Comparison of ENCODE assay signal across 8 cellular contexts in genomic region chr1:160206421-160207117, GRCh38. TPM values are rescaled to one million over a fixed set of nuclear protein-coding genes. Genes with fewer than 3 reads are reported as not detected.
DNase-seq lines count a peak whose midpoint lies in the region; ATAC-seq and TF ChIP-seq lines count a peak whose summit lies in the region.

No MANE protein-coding gene starts in this region.

- no peak for TF ChIP-seq RAD21 in SK-N-SH (IDR thresholded peaks at IDR 0.05; ENCODE audit: low read length)

- H3K9me3 Mint-ChIP-seq in GM23338 = no peaks in the 10 kb centered on the region

- CTCF ChIA-PET in SK-N-SH (lab: Yijun Ruan, JAX) = interaction anchor here (0.9 to 13.6 kb wide), 6 partner anchors 13 to 105 kb away, joined by 4 to 137 read pairs (median 30); partner anchors contain the start of gene CASQ1

- H3K36me3 ChIP-seq in GM23338 (ENCODE audit: insufficient read depth) = peaks cover 16% of the 10 kb centered on the region
- peaks cover 30 to 35% of the 10 kb centered on the region in 2 experiments for H3K36me3 ChIP-seq in SK-N-SH (replicated peaks in 1 of 2; ENCODE audit: control insufficient read depth in 1 of 2, insufficient read depth in 2 of 2, low read length in 1 of 2)
- H3K36me3 ChIP-seq in neuron (ENCODE audit: insufficient read depth, low read length) = peaks cover 14% of the 10 kb centered on the region

- H3K9me2 ChIP-seq in GM23338 (ENCODE audit: insufficient read depth) = 0 out of 2 replicates have a peak, but pooled peaks cover 8% of the 10 kb centered on the region
- H3K9me2 ChIP-seq in SK-N-SH = no peaks in the 10 kb centered on the region

- in situ Hi-C loops in ACHN (cut with HindIII; ENCODE audit: low pct_ligation_motif_present, low pct_unique_long_range_greater_than_20kb, low sequenced_read_pairs) = no loop called here

- TF ChIP-seq CTCF in GM23338 (conservative IDR thresholded peaks at IDR 0.05; ENCODE audit: low read depth in 2 of 2) (no peak), SK-N-SH (IDR thresholded peaks at IDR 0.05) (no peak)

- H3K27me3 ChIP-seq in GM23338 (ENCODE audit: insufficient read depth) (no peaks in the 10 kb centered on the region), SK-N-SH (ENCODE audit: insufficient read depth) (no peaks in the 10 kb centered on the region), neuron (ENCODE audit: insufficient read depth, low read length) (no peaks in the 10 kb centered on the region)

- no peaks in the 10 kb centered on the region for H3K9me3 ChIP-seq in SK-N-SH
- no peaks in the 10 kb centered on the region for H3K9me3 ChIP-seq in neuron (ENCODE audit: low read length)

- H3K27ac ChIP-seq in GM23338 (ENCODE audit: low read depth) (peak overlapping the region; percentile 74; the same call in 1 of the 2 replicates), SK-N-SH (ENCODE audit: low read depth in 2 of 2, low read length in 1 of 2) (peak overlapping the region; percentile 87 to 99), epithelial cell of prostate (peak overlapping the region; percentile 94)

- peak in 1 of 2 experiments; percentile 42; a peak in 1 of 4 replicates for TF ChIP-seq EP300 in SK-N-SH (IDR thresholded peaks at IDR 0.05; ENCODE audit: borderline replicate concordance in 1 of 2, low read depth in 1 of 2, low read length in 1 of 2)

- H3K4me3 ChIP-seq in GM23338 (peak overlapping the region; percentile 96), SK-N-SH (ENCODE audit: low read depth in 2 of 2, low read length in 1 of 2) (peak overlapping the region; percentile 94 to 97), neuron (ENCODE audit: low read length) (peak overlapping the region; percentile 89)

- ATAC-seq in GM23338 = peak; percentile 2; the same call in 2 of the 3 replicates
- no peak for ATAC-seq in GM21825 (IDR thresholded peaks at IDR 0.05; ENCODE audit: unreplicated experiment)

- H3K4me1 ChIP-seq in GM23338 (ENCODE audit: insufficient read depth) (peaks cover 58% of the 10 kb centered on the region), SK-N-SH (ENCODE audit: control insufficient read depth in 1 of 2, insufficient read depth in 2 of 2, low read depth in 1 of 2, low read length in 1 of 2) (peaks cover 40 to 68% of the 10 kb centered on the region in 2 experiments), neuron (ENCODE audit: insufficient read depth, low read length) (peaks cover 51% of the 10 kb centered on the region)

- peak; percentile 92 for DNase-seq in ACHN
- peak; percentile 65 for DNase-seq in GM23338 (ENCODE audit: low spot score)
- DNase-seq in SK-N-SH = peak; percentile 44
- DNase-seq in epithelial cell of prostate (ENCODE audit: low read depth, low spot score) = no peak
- DNase-seq in activated effector memory CD4-positive, alpha-beta T cell treated with Interleukin-2 at 50 U/mL for 16 hours = no peak
- no peak for DNase-seq in NCI-H345 treated with DMSO at 0.1 percent for 48 hours (lab: John Stamatoyannopoulos, UW; ENCODE audit: unreplicated experiment)

- peaks cover 9% of the 10 kb centered on the region for H3F3A ChIP-seq in GM23338 (replicated peaks; ENCODE audit: low read depth)
- peaks cover 21% of the 10 kb centered on the region for H3F3A ChIP-seq in SK-N-SH (replicated peaks; ENCODE audit: insufficient read depth)

- peak overlapping the region; percentile 96 for H3K9ac ChIP-seq in SK-N-SH

- H4K20me1 ChIP-seq in GM23338 (replicated peaks; ENCODE audit: insufficient read depth) = peaks cover 25% of the 10 kb centered on the region
- H4K20me1 ChIP-seq in SK-N-SH (ENCODE audit: insufficient read depth) = peaks cover 51% of the 10 kb centered on the region

- H3K4me1 Mint-ChIP-seq in GM23338 = peaks cover 65% of the 10 kb centered on the region

- peaks cover 25% of the 10 kb centered on the region for H3K27me3 Mint-ChIP-seq in GM23338 (ENCODE audit: insufficient read depth, low read depth, poor library complexity)

- H2AFZ ChIP-seq in GM23338 (no peak overlapping the region), SK-N-SH (ENCODE audit: low read depth) (no peak overlapping the region), neuron (ENCODE audit: low read depth, low read length) (no peak overlapping the region)

- peak overlapping the region; percentile 99 for H3K4me2 ChIP-seq in GM23338
- H3K4me2 ChIP-seq in SK-N-SH = peak overlapping the region; percentile 100

- H3K79me2 ChIP-seq in GM23338 (replicated peaks; ENCODE audit: insufficient read depth) = peaks cover 41% of the 10 kb centered on the region
- H3K79me2 ChIP-seq in SK-N-SH (ENCODE audit: insufficient read depth) = peaks cover 62% of the 10 kb centered on the region

- no peak overlapping the region for H3K27ac Mint-ChIP-seq in GM23338

- POLR2A ChIA-PET in SK-N-SH (lab: Yijun Ruan, JAX) = interaction anchor here (0.9 to 1.4 kb wide), 3 partner anchors 9 to 97 kb away, joined by 3 to 5 read pairs (median 3); no protein-coding TSS in a partner anchor

- H3K4me3 Mint-ChIP-seq in GM23338 = peak overlapping the region; percentile 83

- WGBS in SK-N-SH (ENCODE audit: low lambda C conversion rate) = 18% methylated on average over 9 of the region's 9 CpGs

- peaks cover 29% of the 10 kb centered on the region for H3K36me3 Mint-ChIP-seq in GM23338 (ENCODE audit: low read depth)

TF ChIP-seq in GM23338, 12 proteins besides CTCF, POLR2A, EP300 and RAD21 (continues in another document):
- TF ChIP-seq POLR2AphosphoS5 (IDR thresholded peaks at IDR 0.05; ENCODE audit: low read depth) (0 out of 2 replicates have a peak, but pooled peaks have one; percentile 19), STAT1 (IDR thresholded peaks at IDR 0.05; ENCODE audit: unreplicated experiment) (no peak), JUNB (IDR thresholded peaks at IDR 0.05; ENCODE audit: unreplicated experiment) (no peak)

TF ChIP-seq in SK-N-SH, 30 proteins besides CTCF, POLR2A, EP300 and RAD21 (continues in another document):
- peak; percentile 34; the same call in 1 of the 2 replicates for TF ChIP-seq ZBTB33 (IDR thresholded peaks at IDR 0.05; ENCODE audit: borderline replicate concordance, low read depth)
- no peak for TF ChIP-seq EZH2phosphoT487 (IDR thresholded peaks at IDR 0.05; ENCODE audit: borderline replicate concordance, low read depth)
- no peak for TF ChIP-seq ELF1 (IDR thresholded peaks at IDR 0.05)
- TF ChIP-seq RFX5 (IDR thresholded peaks at IDR 0.05; ENCODE audit: low read length) = no peak

RNA-seq across cellular contexts. Expression of gene PEA15, which starts 1.4 kb away (rescaled TPM):
- 80.8 and 104 TPM in 2 replicates for total RNA-seq in GM23338 (2014; rRNA removed; shearing (Covaris generic))
- polyA plus RNA-seq in GM23338 (2016; fragmentation: Nextera tagmentation; extraction: Ambion mirVana) = 60.3 and 66.6 TPM in 2 replicates
- 322 and 382 TPM in 2 replicates for polyA plus RNA-seq in SK-N-SH (2012; rRNA removed)
- polyA plus RNA-seq in SK-N-SH (2012; cell fraction: cytosol; rRNA removed) = 313 and 411 TPM in 2 replicates
- 176 and 239 TPM in 2 replicates for polyA plus RNA-seq in SK-N-SH (2012; cell fraction: nucleus; rRNA removed)

RNA-seq across cellular contexts. Expression of gene CASQ1, which starts 16.2 kb away (rescaled TPM):
- 1.2 and 2.8 TPM in 2 replicates for total RNA-seq in GM23338 (2014; rRNA removed; shearing (Covaris generic))
- polyA plus RNA-seq in GM23338 (2016; fragmentation: Nextera tagmentation; extraction: Ambion mirVana) = 1.0 and 1.1 TPM in 2 replicates
- polyA plus RNA-seq in SK-N-SH (2012; rRNA removed) = 0.08 and 0.18 TPM in 2 replicates
- 0.06 and 0.10 TPM in 2 replicates for polyA plus RNA-seq in SK-N-SH (2012; cell fraction: cytosol; rRNA removed)
- 0.10 and 0.11 TPM in 2 replicates for polyA plus RNA-seq in SK-N-SH (2012; cell fraction: nucleus; rRNA removed)

RNA-seq across cellular contexts. Expression of gene ATP1A4, which starts 55.2 kb away (rescaled TPM):
- total RNA-seq in GM23338 (2014; rRNA removed; shearing (Covaris generic)) = 0.23 and 0.63 TPM in 2 replicates
- polyA plus RNA-seq in GM23338 (2016; fragmentation: Nextera tagmentation; extraction: Ambion mirVana) (0.27 and 0.43 TPM in 2 replicates), SK-N-SH (2012; rRNA removed) (not detected in 2 replicates)
- polyA plus RNA-seq in SK-N-SH (2012; cell fraction: cytosol; rRNA removed) = not detected in 2 replicates
- 0.02 TPM in 2 replicates for polyA plus RNA-seq in SK-N-SH (2012; cell fraction: nucleus; rRNA removed)

RNA-seq across cellular contexts. Expression of gene DCAF8, which starts 55.8 kb away (rescaled TPM):
- total RNA-seq in GM23338 (2014; rRNA removed; shearing (Covaris generic)) = 84.4 and 104 TPM in 2 replicates
- polyA plus RNA-seq in GM23338 (2016; fragmentation: Nextera tagmentation; extraction: Ambion mirVana) (44.1 and 55.0 TPM in 2 replicates), SK-N-SH (2012; rRNA removed) (108 and 150 TPM in 2 replicates)
- 55.1 and 69.1 TPM in 2 replicates for polyA plus RNA-seq in SK-N-SH (2012; cell fraction: cytosol; rRNA removed)
- 383 and 570 TPM in 2 replicates for polyA plus RNA-seq in SK-N-SH (2012; cell fraction: nucleus; rRNA removed)

Comparison
In these comparisons a context has a peak if more than half of its experiments do, and no peak if none do; other contexts are left out.
1. DNase-seq: peak in ACHN (single experiment), GM23338 (single experiment) and SK-N-SH (single experiment); none in epithelial cell of prostate (single experiment), activated effector memory CD4-positive, alpha-beta T cell treated with Interleukin-2 at 50 U/mL for 16 hours (single experiment) and NCI-H345 treated with DMSO at 0.1 percent for 48 hours (single experiment).
2. Peak in every context shown above with its lines, with median percentiles within 50 percentile points of each other: H3K27ac ChIP-seq and H3K4me3 ChIP-seq.